14 cellular contexts compared by ENCODE assay signal in genomic region chr15:98861188-98861587, GRCh38.
DNase-seq lines count a peak whose midpoint lies in the region; ATAC-seq and TF ChIP-seq lines count a peak whose summit lies in the region.
"Had no signal": no experiment of that assay in that cellular context is flagged by ENCODE, and none has a peak within 500 bp of the region (broad histone marks: within the 10 kb centered on the region; RNA-seq: fewer than 3 reads in every experiment).

No MANE protein-coding gene starts in this region.

- TF ChIP-seq CTCF in PC-9 (conservative IDR thresholded peaks at IDR 0.05) (no peak), glutamatergic neuron (IDR thresholded peaks at IDR 0.05; ENCODE audit: partially characterized antibody, unreplicated experiment) (no peak), right lobe of liver (IDR thresholded peaks at IDR 0.05) (no peak)

- H3K9me3 Mint-ChIP-seq in T-helper 2 cell treated with Interferon-gamma antibody and Interleukin-4, amounts not matched to agents 5 μg/mL and 100 μg/mL, for 36 hours = no peaks in the 10 kb centered on the region
- H3K9me3 Mint-ChIP-seq in glutamatergic neuron (ENCODE audit: unreplicated experiment) = peaks cover 6% of the 10 kb centered on the region
- no peaks in the 10 kb centered on the region for H3K9me3 Mint-ChIP-seq in stimulated activated effector memory CD8-positive, alpha-beta T cell treated with anti-CD3 and anti-CD28 coated beads, Interleukin-12 subunit alpha, Interleukin-12 subunit beta, amount 100 ng/mL, for 72 hours

- H4K20me1 ChIP-seq in PC-9 (ENCODE audit: insufficient read depth) = no peaks in the 10 kb centered on the region

- H3K36me3 Mint-ChIP-seq in T-helper 2 cell treated with Interferon-gamma antibody and Interleukin-4, amounts not matched to agents 5 μg/mL and 100 μg/mL, for 36 hours (ENCODE audit: low read depth) = no peaks in the 10 kb centered on the region
- H3K36me3 Mint-ChIP-seq in glutamatergic neuron (ENCODE audit: unreplicated experiment) = no peaks in the 10 kb centered on the region
- H3K36me3 Mint-ChIP-seq in stimulated activated effector memory CD8-positive, alpha-beta T cell treated with anti-CD3 and anti-CD28 coated beads, Interleukin-12 subunit alpha, Interleukin-12 subunit beta, amount 100 ng/mL, for 72 hours = peaks cover 6% of the 10 kb centered on the region

- H3K9me3 ChIP-seq in PC-9 (ENCODE audit: insufficient read depth, low read depth) (no peaks in the 10 kb centered on the region), right lobe of liver (no peaks in the 10 kb centered on the region)
- H3K9me3 ChIP-seq: HAP-1 had no signal

- no peak overlapping the region for H2AFZ ChIP-seq in PC-9

- WGBS in right lobe of liver (ENCODE audit: insufficient coverage, low coverage, low lambda C conversion rate, missing lambda C conversion rate) = 71% methylated on average over 6 of the region's 6 CpGs

- H3K27me3 ChIP-seq in PC-9 (ENCODE audit: insufficient read depth, low read depth) (no peaks in the 10 kb centered on the region), right lobe of liver (peaks cover 0 to 4% of the 10 kb centered on the region in 2 donors)

- DNase-seq in T-helper 2 cell treated with Interferon-gamma antibody and Interleukin-4, amounts not matched to agents 5 μg/mL and 100 μg/mL, for 36 hours (ENCODE audit: low spot score) = no peak
- DNase-seq in T-helper 2 cell (no peak), PC-9 (no peak), glutamatergic neuron (no peak), right lobe of liver (no peak), NCI-H82 (lab: John Stamatoyannopoulos, UW) (no peak)
- no peak for DNase-seq in stimulated activated effector memory CD8-positive, alpha-beta T cell treated with anti-CD3 and anti-CD28 coated beads, Interleukin-12 subunit alpha, Interleukin-12 subunit beta, amount 100 ng/mL, for 72 hours (ENCODE audit: low spot score in 2 of 2)
- DNase-seq in stimulated activated CD8-positive, alpha-beta memory T cell treated with anti-CD3 and anti-CD28 coated beads, Interleukin-4, amount 100 ng/mL, for 48 hours = no peak
- DNase-seq: activated CD8-positive, alpha-beta memory T cell treated with anti-CD3 and anti-CD28 coated beads, Interleukin-2, amount 50 U/mL, for 4 hours; caudate nucleus; GF-D8; NCI-H446 had no signal

- intact Hi-C loops in PC-9 (cut with micrococcal nuclease; ENCODE audit: unreplicated experiment) = no loop called here
- intact Hi-C loops in right lobe of liver (cut with DNase I) = no loop called here

- BruUV-seq in PC-9 (replicated peaks; lab: Mats Ljungman, UMichigan) = no TSS peak

- peak overlapping the region; percentile 56 for H3K4me3 Mint-ChIP-seq in T-helper 2 cell treated with Interferon-gamma antibody and Interleukin-4, amounts not matched to agents 5 μg/mL and 100 μg/mL, for 36 hours
- H3K4me3 Mint-ChIP-seq in glutamatergic neuron (ENCODE audit: unreplicated experiment) = no peak overlapping the region
- H3K4me3 Mint-ChIP-seq in stimulated activated effector memory CD8-positive, alpha-beta T cell treated with anti-CD3 and anti-CD28 coated beads, Interleukin-12 subunit alpha, Interleukin-12 subunit beta, amount 100 ng/mL, for 72 hours = no peak overlapping the region

- no peak for TF ChIP-seq POLR2A in right lobe of liver (IDR thresholded peaks at IDR 0.05)

- CTCF ChIA-PET in PC-9 (lab: Charles Lee) = no interaction called here

- H3K4me3 ChIP-seq in PC-9 (no peak overlapping the region), right lobe of liver (no peak overlapping the region)
- H3K4me3 ChIP-seq: HAP-1 had no signal

- H3K27ac ChIP-seq in PC-9 = peak overlapping the region; percentile 64; the same call in 1 of the 2 replicates
- no peak overlapping the region for H3K27ac ChIP-seq in right lobe of liver

- H3K4me2 ChIP-seq in PC-9 = peak overlapping the region; percentile 51

- peaks cover 10% of the 10 kb centered on the region for H3F3A ChIP-seq in PC-9 (ENCODE audit: insufficient read depth, low read depth)

- H3K4me1 ChIP-seq in PC-9 (replicated peaks; ENCODE audit: insufficient read depth) (peaks cover 55% of the 10 kb centered on the region), right lobe of liver (no peaks in the 10 kb centered on the region)

- H3K9me2 ChIP-seq in PC-9 (ENCODE audit: insufficient read depth) = no peaks in the 10 kb centered on the region

- no peak for ATAC-seq in stimulated activated effector memory CD8-positive, alpha-beta T cell treated with anti-CD3 and anti-CD28 coated beads, Interleukin-12 subunit alpha, Interleukin-12 subunit beta, amount 100 ng/mL, for 72 hours
- ATAC-seq in right lobe of liver = no peak
- ATAC-seq: left lobe of liver had no signal

- H3K4me1 Mint-ChIP-seq in T-helper 2 cell treated with Interferon-gamma antibody and Interleukin-4, amounts not matched to agents 5 μg/mL and 100 μg/mL, for 36 hours (ENCODE audit: low read depth) = peaks cover 39% of the 10 kb centered on the region
- H3K4me1 Mint-ChIP-seq in glutamatergic neuron (ENCODE audit: low read depth, unreplicated experiment) = peaks cover 39% of the 10 kb centered on the region
- H3K4me1 Mint-ChIP-seq in stimulated activated effector memory CD8-positive, alpha-beta T cell treated with anti-CD3 and anti-CD28 coated beads, Interleukin-12 subunit alpha, Interleukin-12 subunit beta, amount 100 ng/mL, for 72 hours = peaks cover 22% of the 10 kb centered on the region

- H3K36me3 ChIP-seq in PC-9 (ENCODE audit: low read depth) = no peaks in the 10 kb centered on the region
- H3K36me3 ChIP-seq in right lobe of liver = no peaks in the 10 kb centered on the region
- H3K36me3 ChIP-seq: HAP-1 had no signal

- peaks cover 98% of the 10 kb centered on the region for H3K79me2 ChIP-seq in PC-9 (ENCODE audit: low read depth)

- H3K27ac Mint-ChIP-seq in T-helper 2 cell treated with Interferon-gamma antibody and Interleukin-4, amounts not matched to agents 5 μg/mL and 100 μg/mL, for 36 hours = peak overlapping the region; percentile 80
- peak overlapping the region; percentile 49 for H3K27ac Mint-ChIP-seq in glutamatergic neuron (ENCODE audit: unreplicated experiment)
- H3K27ac Mint-ChIP-seq in stimulated activated effector memory CD8-positive, alpha-beta T cell treated with anti-CD3 and anti-CD28 coated beads, Interleukin-12 subunit alpha, Interleukin-12 subunit beta, amount 100 ng/mL, for 72 hours = peak overlapping the region; percentile 46

- no peaks in the 10 kb centered on the region for H3K27me3 Mint-ChIP-seq in T-helper 2 cell treated with Interferon-gamma antibody and Interleukin-4, amounts not matched to agents 5 μg/mL and 100 μg/mL, for 36 hours (ENCODE audit: low read depth)
- H3K27me3 Mint-ChIP-seq in glutamatergic neuron (ENCODE audit: unreplicated experiment) = peaks cover 6% of the 10 kb centered on the region

- POLR2A ChIA-PET in PC-9 (lab: Charles Lee; ENCODE audit: unreplicated experiment) = no interaction called here
